In the genomic region with DNA sequence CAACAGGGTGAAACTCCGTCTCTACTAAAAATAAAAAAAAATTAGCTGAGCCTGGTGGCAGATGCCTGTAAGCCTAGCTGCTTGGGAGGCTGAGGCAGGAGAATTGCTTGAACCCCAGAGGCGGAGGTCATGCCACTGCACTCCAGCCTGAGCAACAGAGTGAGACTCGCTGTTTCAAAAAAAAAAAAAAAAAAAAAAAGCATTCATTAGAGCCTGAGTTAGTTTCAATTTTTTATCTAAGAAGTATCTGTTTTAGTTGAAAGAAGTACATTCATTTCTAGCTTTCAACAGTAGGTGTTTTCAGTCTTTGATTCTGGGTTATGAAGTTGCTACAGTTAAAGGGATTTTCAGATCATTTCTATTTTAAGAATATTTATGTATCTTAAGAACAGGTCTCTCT, we compare ENCODE assay signal across 11 cellular contexts. TPM values are rescaled to one million over a fixed set of nuclear protein-coding genes. Genes with fewer than 3 reads are reported as not detected.
DNase-seq lines count a peak whose midpoint lies in the region; ATAC-seq and TF ChIP-seq lines count a peak whose summit lies in the region.
"Had no signal": no experiment of that assay in that cellular context is flagged by ENCODE, and none has a peak within 500 bp of the region (broad histone marks: within the 10 kb centered on the region; RNA-seq: fewer than 3 reads in every experiment).

No MANE protein-coding gene starts in this region.

- no peak overlapping the region for H3K27ac ChIP-seq in lower lobe of right lung
- H3K27ac ChIP-seq: HL-60 had no signal

- no peaks in the 10 kb centered on the region for H3K27me3 ChIP-seq in lower lobe of right lung (ENCODE audit: low read depth)

- ATAC-seq in GM18909 (IDR thresholded peaks at IDR 0.05; ENCODE audit: poor library complexity, unreplicated experiment) (peak; percentile 69), HG02642 (IDR thresholded peaks at IDR 0.05; ENCODE audit: poor library complexity, unreplicated experiment) (peak; percentile 68), HG03521 (IDR thresholded peaks at IDR 0.05; ENCODE audit: unreplicated experiment) (peak; percentile 70), lower lobe of right lung (no peak), left lobe of liver (no peak), left cardiac atrium (no peak)

- no peaks in the 10 kb centered on the region for H3K9me3 ChIP-seq in lower lobe of right lung

- CTCF ChIA-PET in GM10248 (lab: Yijun Ruan, JAX): interaction anchor here (0.6 to 1.6 kb wide), 3 partner anchors 10 to 34 kb away, joined by 3 to 6 read pairs (median 4); no protein-coding TSS in a partner anchor

- H3K4me1 ChIP-seq in lower lobe of right lung: peaks cover 13% of the 10 kb centered on the region

- TF ChIP-seq CTCF in GM10248 (IDR thresholded peaks at IDR 0.05; ENCODE audit: control extremely low read depth, extremely low read depth, low read depth, missing control alignments) (no peak), lower lobe of right lung (IDR thresholded peaks at IDR 0.05) (no peak)

- DNase-seq in GM10248 (ENCODE audit: extremely low spot score): peak; percentile 61
- no peak for DNase-seq in lower lobe of right lung
- DNase-seq in left lobe of liver (ENCODE audit: low spot score): no peak
- no peak for DNase-seq in NCI-H2227 (lab: John Stamatoyannopoulos, UW; ENCODE audit: unreplicated experiment)
- no peak for DNase-seq in left cardiac atrium
- DNase-seq: head of caudate nucleus, mesendoderm had no signal

- no peak overlapping the region for H3K4me3 ChIP-seq in lower lobe of right lung

- POLR2A ChIA-PET in GM10248 (lab: Yijun Ruan, JAX): interaction anchor here (0.6 kb wide), 1 partner anchor 73 kb away, joined by 4 read pairs; no protein-coding TSS in a partner anchor

- intact Hi-C loops in lower lobe of right lung (cut with DNase I): no loop called here
- intact Hi-C loops in left cardiac atrium (cut with DNase I): no loop called here

- no peaks in the 10 kb centered on the region for H3K36me3 ChIP-seq in lower lobe of right lung

RNA-seq across cellular contexts. Expression of a gene that starts 42.2 kb away (rescaled TPM):
- 43.1 TPM for total RNA-seq in lower lobe of right lung
- total RNA-seq in left lobe of liver: 12.9 TPM
- 10 to 100 TPM; 37.1 to 39.1 TPM for total RNA-seq in left cardiac atrium

Comparison
In these comparisons a context has a peak if more than half of its experiments do, and no peak if none do; other contexts are left out.
1. ATAC-seq: peak in GM18909 (single experiment), HG02642 (single experiment) and HG03521 (single experiment); none in lower lobe of right lung (0 of 2), left lobe of liver (single experiment) and left cardiac atrium (0 of 2).